30 cellular contexts compared by ENCODE assay signal in genomic region chr9:33800886-33801285, GRCh38. TPM values are rescaled to one million over a fixed set of nuclear protein-coding genes. Genes with fewer than 3 reads are reported as not detected.
A peak's percentile ranks its signal among the peaks of the same experiment; 100 is the strongest.
DNase-seq lines count a peak whose midpoint lies in the region; ATAC-seq, FAIRE-seq and TF ChIP-seq lines count a peak whose summit lies in the region.
"Had no signal": no experiment of that assay in that cellular context is flagged by ENCODE, and none has a peak within 500 bp of the region (broad histone marks: within the 10 kb centered on the region; RNA-seq: fewer than 3 reads in every experiment).

No MANE protein-coding gene starts in this region.

- no peak for TF ChIP-seq RAD21 in K562 (CRISPR knock-in tag; conservative IDR thresholded peaks at IDR 0.05 in 1 of 2, IDR thresholded peaks at IDR 0.05 in 1 of 2)

- POLR2A ChIA-PET in K562 (lab: Yijun Ruan, JAX) (no interaction called here), PC-9 (lab: Charles Lee; ENCODE audit: unreplicated experiment) (no interaction called here)

- no peaks in the 10 kb centered on the region for H3K79me2 ChIP-seq in K562 (ENCODE audit: control insufficient read depth, insufficient read depth, low read length)
- H3K79me2 ChIP-seq in PC-9 (ENCODE audit: low read depth), result no peaks in the 10 kb centered on the region

- DNase-seq in DMS53 (lab: John Stamatoyannopoulos, UW) (peak; percentile 62), NCI-H226 (peak; percentile 32), K562 (ENCODE audit: extremely low read depth in 1 of 4, low spot score in 3 of 4) (no peak), kidney tubule cell (ENCODE audit: low spot score) (peak; percentile 59), HT-29 (ENCODE audit: low spot score) (no peak), PC-9 (no peak)
- DNase-seq in activated T-cell treated with anti-CD3 and anti-CD28 coated beads, Interleukin-2, amount 50 U/mL, for 48 hours, result no peak
- DNase-seq: activated CD4-positive, alpha-beta T cell treated with anti-CD3 and anti-CD28 coated beads for 48 hours; activated naive CD8-positive, alpha-beta T cell treated with anti-CD3 and anti-CD28 coated beads, Interleukin-2, amount 50 U/mL, for 24 hours; activated T-cell treated with anti-CD3 and anti-CD28 coated beads, Interleukin-2, amount 50 U/mL, for 24 hours; BE2C; DMS79; heart right ventricle; IMR-90; NCI-H1092 treated with DMSO at 0.1 percent for 48 hours; NCI-H187 treated with DMSO at 0.1 percent for 48 hours; NCI-H2227 treated with DMSO at 0.1 percent for 48 hours; ovary; SHP77; stimulated activated CD4-positive, alpha-beta T cell treated with anti-CD3 and anti-CD28 coated beads, Interleukin-1b, Interleukin-23, amount 100 ng/mL, for 48 hours; stomach; WERI-Rb-1 had no signal

- ATAC-seq in K562, result no peak
- ATAC-seq: activated naive CD8-positive, alpha-beta T cell treated with anti-CD3 and anti-CD28 coated beads, Interleukin-2, amount 50 U/mL, for 24 hours; HCT116 had no signal

- intact Hi-C loops in K562 (cut with micrococcal nuclease) (no loop called here), PC-9 (cut with micrococcal nuclease; ENCODE audit: unreplicated experiment) (no loop called here)

- no peaks in the 10 kb centered on the region for H3K4me1 ChIP-seq in K562 (replicated peaks in 1 of 2; ENCODE audit: control insufficient read depth in 2 of 2, insufficient read depth in 2 of 2, low read length in 2 of 2)
- H3K4me1 ChIP-seq in PC-9 (replicated peaks; ENCODE audit: insufficient read depth), result no peaks in the 10 kb centered on the region
- H3K4me1 ChIP-seq: BE2C, heart right ventricle, right atrium auricular region, stomach, tibial nerve had no signal

- BruUV-seq in K562 (replicated peaks; lab: Mats Ljungman, UMichigan) (no TSS peak), PC-9 (replicated peaks; lab: Mats Ljungman, UMichigan) (no TSS peak)

- H4K20me1 ChIP-seq in K562 (replicated peaks; ENCODE audit: control insufficient read depth, insufficient read depth, low read length) (no peaks in the 10 kb centered on the region), PC-9 (ENCODE audit: insufficient read depth) (no peaks in the 10 kb centered on the region)

- no peaks in the 10 kb centered on the region for H3K9me2 ChIP-seq in PC-9 (ENCODE audit: insufficient read depth)

- no peaks in the 10 kb centered on the region for H3K9me1 ChIP-seq in K562 (ENCODE audit: control insufficient read depth, insufficient read depth, low read length)

- no peak for TF ChIP-seq POLR2A in K562 (conservative IDR thresholded peaks at IDR 0.05)

- CTCF ChIA-PET in K562 (lab: Yijun Ruan, JAX; ENCODE audit: low intra/inter-chr PET ratio), result no interaction called here
- CTCF ChIA-PET in PC-9 (lab: Charles Lee), result no interaction called here

- H3K36me3 ChIP-seq in K562 (ENCODE audit: control insufficient read depth, insufficient read depth, low read length) (no peaks in the 10 kb centered on the region), PC-9 (ENCODE audit: low read depth) (no peaks in the 10 kb centered on the region)
- H3K36me3 ChIP-seq: heart right ventricle, ovary, right atrium auricular region, stomach, tibial nerve, WERI-Rb-1 had no signal

- H3K4me3 ChIP-seq in K562 (no peak overlapping the region), PC-9 (no peak overlapping the region)
- H3K4me3 ChIP-seq: heart right ventricle, ovary, right atrium auricular region, smooth muscle cell, stomach, tibial nerve had no signal

- in situ Hi-C loops in K562 (cut with MboI), result no loop called here

- TF ChIP-seq CTCF in K562 (IDR thresholded peaks at IDR 0.05 in 2 of 3, conservative IDR thresholded peaks at IDR 0.05 in 1 of 3; ENCODE audit: insufficient read depth in 2 of 3, low read depth in 1 of 3, low read length in 3 of 3) (no peak), PC-9 (conservative IDR thresholded peaks at IDR 0.05) (no peak)

- H3K9me3 ChIP-seq in K562 (replicated peaks; ENCODE audit: control insufficient read depth, insufficient read depth, low read depth, low read length), result no peaks in the 10 kb centered on the region
- H3K9me3 ChIP-seq in PC-9 (ENCODE audit: insufficient read depth, low read depth), result no peaks in the 10 kb centered on the region
- H3K9me3 ChIP-seq: BE2C, ovary, right atrium auricular region had no signal

- TF ChIP-seq EP300 in K562 (IDR thresholded peaks at IDR 0.05; ENCODE audit: low read length), result no peak

- peaks cover 5 to 33% of the 10 kb centered on the region in 2 experiments; a peak in 4 of 5 replicates for H3K27me3 ChIP-seq in K562 (ENCODE audit: control insufficient read depth in 2 of 2, insufficient read depth in 2 of 2, low read length in 2 of 2)
- no peaks in the 10 kb centered on the region for H3K27me3 ChIP-seq in PC-9 (ENCODE audit: insufficient read depth, low read depth)
- H3K27me3 ChIP-seq: BE2C, ovary, right atrium auricular region had no signal

- H2AFZ ChIP-seq in K562 (ENCODE audit: low read depth, low read length) (no peak overlapping the region), PC-9 (no peak overlapping the region)

- H3K27ac ChIP-seq in K562 (ENCODE audit: extremely low read depth, low read depth, low read length), result no peak overlapping the region
- no peak overlapping the region for H3K27ac ChIP-seq in PC-9
- H3K27ac ChIP-seq: heart right ventricle, ovary, right atrium auricular region, stomach, tibial nerve, WERI-Rb-1 had no signal

- WGBS in K562 (ENCODE audit: insufficient coverage, low coverage, missing lambda C conversion rate), result 21% methylated on average over 2 of the region's 2 CpGs

- no peak for FAIRE-seq in K562 (lab: Jason Lieb, UNC)
- FAIRE-seq: GM18507 had no signal

- no peak overlapping the region for H3K9ac ChIP-seq in K562 (ENCODE audit: insufficient read depth in 1 of 2, low read depth in 2 of 2, low read length in 2 of 2)

- H3K4me2 ChIP-seq in K562 (ENCODE audit: insufficient read depth, low read length) (no peak overlapping the region), PC-9 (no peak overlapping the region)
- H3K4me2 ChIP-seq: smooth muscle cell had no signal

- H3F3A ChIP-seq in PC-9 (ENCODE audit: insufficient read depth, low read depth), result no peaks in the 10 kb centered on the region

TF ChIP-seq in K562, 482 proteins besides CTCF, POLR2A, EP300 and RAD21:
- no peak for TF ChIP-seq POLR2B (IDR thresholded peaks at IDR 0.05; ENCODE audit: low read depth, partially characterized antibody)
- TF ChIP-seq CBFA2T2 (conservative IDR thresholded peaks at IDR 0.05), result 0 out of 2 replicates have a peak, but pooled peaks have one; percentile 4

RNA-seq across cellular contexts. Expression of gene PRSS3, which starts 5.5 kb away (rescaled TPM):
- total RNA-seq in K562 (2011; cell fraction: chromatin; rRNA removed; ENCODE audit: low replicate concordance), result not detected in 2 replicates
- not detected in 2 replicates for total RNA-seq in K562 (2011; cell fraction: nucleolus; rRNA removed)
- not detected in 2 replicates for total RNA-seq in K562 (2011; cell fraction: nucleoplasm; rRNA removed)
- total RNA-seq in K562 (2014; rRNA removed), result not detected in 2 replicates
- total RNA-seq in K562 (2014; rRNA removed; fragmentation: Illumina TruSeq; extraction: Trizol), result not detected in 2 replicates
- total RNA-seq in K562 (2015; rRNA removed; fragmentation: Illumina TruSeq; extraction: Trizol), result not detected in 2 replicates
- total RNA-seq in K562 (2021), result 0.42 and 1.3 TPM in 2 replicates
- polyA plus RNA-seq in K562 (2011; rRNA removed), result not detected in 2 replicates
- not detected in 2 replicates for polyA plus RNA-seq in K562 (2011; cell fraction: cytosol; rRNA removed)
- polyA plus RNA-seq in K562 (2011; cell fraction: nucleus; rRNA removed), result not detected in 2 replicates
- polyA plus RNA-seq in K562 (2012), result 0.25 and 0.89 TPM in 2 replicates
- polyA plus RNA-seq in K562 (2014; fragmentation: Illumina TruSeq; extraction: Trizol), result 0.18 TPM in 1 of 2 replicates, not detected in the other
- under 1 TPM in 1 of 2 experiments, not detected in 1; 0.35 TPM for polyA plus RNA-seq in K562 (2014; fragmentation: Nextera tagmentation; extraction: Ambion mirVana)
- not detected in 2 replicates for polyA plus RNA-seq in K562 (2014; rRNA removed)
- polyA minus RNA-seq in K562 (2011; rRNA and poly(A)+ RNA removed), result not detected in 2 replicates
- polyA minus RNA-seq in K562 (2011; cell fraction: cytosol; rRNA and poly(A)+ RNA removed), result not detected in 2 replicates
- not detected in 2 replicates for polyA minus RNA-seq in K562 (2011; cell fraction: nucleus; rRNA and poly(A)+ RNA removed)
- 106 and 123 TPM in 2 replicates for total RNA-seq in HT-29 (2014; rRNA removed; shearing (Covaris generic))
- 1.0 and 1.6 TPM in 2 replicates for total RNA-seq in PC-9 (2021)
- total RNA-seq: chondrocyte, OCI-LY7, smooth muscle cell, tibial nerve had no signal
- polyA plus RNA-seq: neural cell, ovary, smooth muscle cell had no signal

RNA-seq across cellular contexts. Expression of gene UBE2R2, which starts 16.1 kb away (rescaled TPM):
- total RNA-seq in K562 (2011; cell fraction: chromatin; rRNA removed; ENCODE audit: low replicate concordance), result 9.6 and 14.3 TPM in 2 replicates
- 7.1 and 7.2 TPM in 2 replicates for total RNA-seq in K562 (2011; cell fraction: nucleolus; rRNA removed)
- 12.5 and 19.9 TPM in 2 replicates for total RNA-seq in K562 (2011; cell fraction: nucleoplasm; rRNA removed)
- total RNA-seq in K562 (2014; rRNA removed) (8.2 and 9.7 TPM in 2 replicates), K562 (2014; rRNA removed; fragmentation: Illumina TruSeq; extraction: Trizol) (12.8 and 13.8 TPM in 2 replicates), K562 (2015; rRNA removed; fragmentation: Illumina TruSeq; extraction: Trizol) (11.1 and 11.3 TPM in 2 replicates), K562 (2021) (20.5 and 22.5 TPM in 2 replicates), PC-9 (2021) (37.5 and 38.9 TPM in 2 replicates)
- polyA plus RNA-seq in K562 (2011; rRNA removed) (10.2 and 12.0 TPM in 2 replicates), K562 (2014; fragmentation: Illumina TruSeq; extraction: Trizol) (22.3 and 26.2 TPM in 2 replicates), K562 (2014; fragmentation: Nextera tagmentation; extraction: Ambion mirVana) (1 to 10 TPM; 7.8 to 8.4 TPM), K562 (2014; rRNA removed) (11.3 and 11.8 TPM in 2 replicates)
- polyA plus RNA-seq in K562 (2011; cell fraction: cytosol; rRNA removed), result 6.8 and 10.1 TPM in 2 replicates
- polyA plus RNA-seq in K562 (2011; cell fraction: nucleus; rRNA removed), result 5.5 and 8.1 TPM in 2 replicates
- 21.8 and 25.8 TPM in 2 replicates for polyA plus RNA-seq in K562 (2012)
- polyA minus RNA-seq in K562 (2011; rRNA and poly(A)+ RNA removed), result 20.5 and 24.5 TPM in 2 replicates
- polyA minus RNA-seq in K562 (2011; cell fraction: cytosol; rRNA and poly(A)+ RNA removed), result 11.1 and 12.7 TPM in 2 replicates
- 4.0 and 7.6 TPM in 2 replicates for polyA minus RNA-seq in K562 (2011; cell fraction: nucleus; rRNA and poly(A)+ RNA removed)
- total RNA-seq in HT-29 (2014; rRNA removed; shearing (Covaris generic)), result 13.5 and 14.1 TPM in 2 replicates

Comparison
In these comparisons a context has a peak if more than half of its experiments do, and no peak if none do; other contexts are left out.
1. DNase-seq: peak in DMS53 (single experiment), NCI-H226 (single experiment) and kidney tubule cell (single experiment); none in K562 (0 of 4), activated T-cell treated with anti-CD3 and anti-CD28 coated beads, Interleukin-2, amount 50 U/mL, for 48 hours (0 of 2), HT-29 (single experiment) and PC-9 (0 of 2).
2. RNA of gene PRSS3, which starts 5.5 kb away (total RNA-seq): 106 to 123 TPM in HT-29; 1.0 to 1.6 TPM in PC-9 and 0.42 to 1.3 TPM in K562; every median in the first group is over 10 times any median in the second.